Comparison of ENCODE assay signal across 30 cellular contexts in the genomic region with DNA sequence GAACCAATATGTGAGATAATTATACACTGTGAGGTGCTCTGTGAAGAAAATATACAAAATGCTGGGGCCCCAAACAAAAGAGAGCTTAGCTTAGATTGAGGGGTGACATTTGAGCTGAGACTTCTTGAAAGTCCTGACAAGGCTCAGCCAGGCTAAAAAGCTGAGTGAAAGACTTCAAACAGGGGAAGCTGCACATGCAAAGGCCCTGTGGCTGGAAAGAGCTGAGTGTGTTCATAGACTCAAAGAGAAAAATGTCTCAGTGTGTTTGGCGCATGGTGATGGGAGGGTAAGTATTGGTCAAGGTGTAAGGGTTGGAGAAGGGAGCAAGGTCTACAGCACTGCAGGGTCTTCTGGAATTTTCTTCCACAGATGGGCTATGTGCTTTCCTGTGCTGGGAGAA.
"Had no signal": no experiment of that assay in that cellular context is flagged by ENCODE, and none has a peak within 500 bp of the region (broad histone marks: within the 10 kb centered on the region; RNA-seq: fewer than 3 reads in every experiment).

No MANE protein-coding gene starts in this region.

- H2AFZ ChIP-seq: parathyroid adenoma had no signal

- H3K4me1 Mint-ChIP-seq: naive B cell; naive thymus-derived CD8-positive, alpha-beta T cell; neural crest cell; stimulated activated memory B cell treated with anti-CD40 and anti-IgM and Interleukin-4, amounts not matched to agents 10 μg/mL and 1 μg/mL and 100 μg/mL, for 72 hours; stimulated activated naive CD8-positive, alpha-beta T cell treated with anti-CD3 and anti-CD28 coated beads, Interleukin-15, amount 100 ng/mL, for 72 hours had no signal

- H3K27ac ChIP-seq: ovary, parathyroid adenoma, psoas muscle, right lobe of liver, sigmoid colon, suprapubic skin, testis, tibial artery, transverse colon, upper lobe of right lung, uterus had no signal

- H3K79me2 ChIP-seq: parathyroid adenoma had no signal

- H3K36me3 ChIP-seq: ovary, right lobe of liver, sigmoid colon, suprapubic skin, tibial artery, transverse colon, upper lobe of right lung, uterus had no signal

- H3K27ac Mint-ChIP-seq: naive thymus-derived CD8-positive, alpha-beta T cell; natural killer cell treated with Interleukin-12 subunit alpha and Interleukin-12 subunit beta and Interleukin-15 and Interleukin-18, amount 100 ng/mL, for 72 hours; nephron progenitor cell; progenitor cell of endocrine pancreas; stimulated activated memory B cell treated with anti-CD40 and anti-IgM and Interleukin-4, amounts not matched to agents 10 μg/mL and 1 μg/mL and 100 μg/mL, for 72 hours; stimulated activated naive CD8-positive, alpha-beta T cell treated with anti-CD3 and anti-CD28 coated beads, Interleukin-15, amount 100 ng/mL, for 72 hours; type B pancreatic cell had no signal

- H3K36me3 Mint-ChIP-seq: natural killer cell treated with Interleukin-12 subunit alpha and Interleukin-12 subunit beta and Interleukin-15 and Interleukin-18, amount 100 ng/mL, for 72 hours; stimulated activated memory B cell treated with anti-CD40 and anti-IgM and Interleukin-4, amounts not matched to agents 10 μg/mL and 1 μg/mL and 100 μg/mL, for 72 hours; type B pancreatic cell had no signal

- H3K4me3 Mint-ChIP-seq: naive B cell; naive thymus-derived CD8-positive, alpha-beta T cell; natural killer cell treated with Interleukin-12 subunit alpha and Interleukin-12 subunit beta and Interleukin-15 and Interleukin-18, amount 100 ng/mL, for 72 hours; nephron progenitor cell; neural crest cell; stimulated activated memory B cell treated with anti-CD40 and anti-IgM and Interleukin-4, amounts not matched to agents 10 μg/mL and 1 μg/mL and 100 μg/mL, for 72 hours; stimulated activated naive CD8-positive, alpha-beta T cell treated with anti-CD3 and anti-CD28 coated beads, Interleukin-15, amount 100 ng/mL, for 72 hours; type B pancreatic cell had no signal

- H3K9me3 Mint-ChIP-seq: naive thymus-derived CD8-positive, alpha-beta T cell; natural killer cell treated with Interleukin-12 subunit alpha and Interleukin-12 subunit beta and Interleukin-15 and Interleukin-18, amount 100 ng/mL, for 72 hours; neural crest cell; stimulated activated naive CD8-positive, alpha-beta T cell treated with anti-CD3 and anti-CD28 coated beads, Interleukin-15, amount 100 ng/mL, for 72 hours; type B pancreatic cell had no signal

- FAIRE-seq: small intestine had no signal

- H3K9ac ChIP-seq: parathyroid adenoma had no signal

- H3K27me3 ChIP-seq: ovary, right lobe of liver, testis, uterus had no signal

- H3K4me1 ChIP-seq: parathyroid adenoma, psoas muscle, right lobe of liver, sigmoid colon, suprapubic skin, testis, tibial artery, transverse colon, upper lobe of right lung, uterus had no signal

- H3K9me3 ChIP-seq: ovary, psoas muscle, right lobe of liver, sigmoid colon, suprapubic skin, testis, tibial artery, transverse colon, upper lobe of right lung, uterus had no signal

- DNase-seq: naive B cell; naive thymus-derived CD8-positive, alpha-beta T cell; occipital lobe; ovary; posterior cingulate gyrus; psoas muscle; right cardiac atrium; right lobe of liver; sigmoid colon; small intestine; stimulated activated CD4-positive, alpha-beta T cell treated with anti-CD3 and anti-CD28 coated beads, Interleukin-1b, Interleukin-23, amount 100 ng/mL, for 48 hours; stimulated activated CD4-positive, alpha-beta T cell treated with anti-CD3 and anti-CD28 coated beads, Interleukin-4, amount 100 ng/mL, for 4 hours; stimulated activated CD8-positive, alpha-beta memory T cell treated with anti-CD3 and anti-CD28 coated beads, Interleukin-4, amount 100 ng/mL, for 48 hours; stimulated activated naive CD4-positive, alpha-beta T cell; stimulated activated naive CD8-positive, alpha-beta T cell treated with anti-CD3 and anti-CD28 coated beads, Interleukin-15, amount 100 ng/mL, for 72 hours; stimulated activated naive CD8-positive, alpha-beta T cell treated with anti-CD3 and anti-CD28 coated beads, Interleukin-15, Interleukin-2, amounts not matched to agents 100 U/mL and 50 U/mL, for 24 hours; substantia nigra; testis; tibial artery; transverse colon; upper lobe of right lung; uterus had no signal

- H3K4me3 ChIP-seq: ovary, psoas muscle, right lobe of liver, sigmoid colon, suprapubic skin, testis, tibial artery, transverse colon, upper lobe of right lung, uterus had no signal
